ENCODE assay signal across 10 cellular contexts in the genomic region with DNA sequence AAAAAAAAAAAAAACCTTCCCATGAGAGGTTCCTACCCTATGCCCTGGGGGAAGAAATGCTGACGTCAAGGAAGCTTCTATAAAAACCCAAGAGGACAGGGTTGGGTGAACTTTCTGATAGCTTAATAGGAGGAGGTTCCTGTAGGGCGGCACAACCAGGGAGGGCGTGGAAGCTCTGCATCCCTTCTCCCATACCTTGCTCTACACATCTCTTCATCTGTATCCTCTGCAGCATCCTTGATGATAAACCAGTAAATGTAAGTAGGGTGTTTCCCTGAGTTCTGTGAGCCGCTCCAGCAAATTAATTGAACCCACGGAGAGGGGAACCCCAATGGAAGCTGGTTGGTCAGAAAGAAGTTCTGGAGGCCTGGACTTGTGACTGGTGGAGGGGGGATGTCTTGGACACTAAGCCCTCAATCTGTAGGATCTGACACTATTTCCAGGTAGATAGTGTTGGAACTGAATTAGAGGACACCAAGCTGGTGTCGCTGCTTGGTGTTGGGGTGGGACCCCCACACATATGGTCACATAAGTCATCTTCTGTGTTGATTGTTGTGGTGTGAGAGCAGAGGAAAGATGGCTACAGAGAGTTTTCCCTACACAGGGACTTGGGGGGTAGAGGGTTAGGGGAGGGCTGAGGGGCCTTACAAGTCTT.
DNase-seq lines count a peak whose midpoint lies in the region; ATAC-seq and TF ChIP-seq lines count a peak whose summit lies in the region.
"Had no signal": no experiment of that assay in that cellular context is flagged by ENCODE, and none has a peak within 500 bp of the region (broad histone marks: within the 10 kb centered on the region; RNA-seq: fewer than 3 reads in every experiment).

No MANE protein-coding gene starts in this region.

- H3K27ac ChIP-seq in OCI-LY7 (ENCODE audit: low read depth, low read length, poor library complexity, severe bottlenecking) (peak overlapping the region; percentile 98), neuronal stem cell (replicated peaks; ENCODE audit: low read length) (no peak overlapping the region), body of pancreas (no peak overlapping the region)

- peaks cover 51% of the 10 kb centered on the region for H3K36me3 Mint-ChIP-seq in activated T-cell treated with anti-CD3 and anti-CD28 coated beads, Interleukin-2, amount 50 U/mL, for 24 hours (ENCODE audit: low read depth)

- H2AFZ ChIP-seq in OCI-LY7 (ENCODE audit: low read length) (no peak overlapping the region), neuronal stem cell (ENCODE audit: low read length) (no peak overlapping the region)

- no peak overlapping the region for H4K91ac ChIP-seq in neuronal stem cell (ENCODE audit: low read depth, low read length, poor library complexity)

- H3K4me1 ChIP-seq in OCI-LY7 (ENCODE audit: insufficient read depth, low read length, poor library complexity, severe bottlenecking), result peaks cover 72% of the 10 kb centered on the region
- no peaks in the 10 kb centered on the region for H3K4me1 ChIP-seq in neuronal stem cell (ENCODE audit: control insufficient read depth in 2 of 2, insufficient read depth in 1 of 2, low read depth in 1 of 2, low read length in 2 of 2)
- H3K4me1 ChIP-seq in body of pancreas, result no peaks in the 10 kb centered on the region

- peaks cover 53% of the 10 kb centered on the region for H3K4me1 Mint-ChIP-seq in activated T-cell treated with anti-CD3 and anti-CD28 coated beads, Interleukin-2, amount 50 U/mL, for 24 hours (ENCODE audit: low read depth)

- DNase-seq in activated T-cell treated with anti-CD3 and anti-CD28 coated beads, Interleukin-2, amount 50 U/mL, for 24 hours, result no peak
- DNase-seq in activated T-cell treated with anti-CD3 and anti-CD28 coated beads for 4 hours, result no peak
- DNase-seq in OCI-LY7 (ENCODE audit: low spot score), result peak; percentile 88
- no peak for DNase-seq in neuronal stem cell (ENCODE audit: low spot score)
- DNase-seq in effector CD8-positive, alpha-beta T cell (lab: John Stamatoyannopoulos, UW), result no peak
- no peak for DNase-seq in SKM-1 treated with dmso at 0.1 percent for 144 hours (lab: John Stamatoyannopoulos, UW; ENCODE audit: unreplicated experiment)
- DNase-seq in body of pancreas, result no peak
- DNase-seq: HFFc6, NCI-H2227 treated with DMSO at 0.1 percent for 48 hours had no signal

- no CpG with 5 or more reads among the region's 6 CpGs for WGBS in neuronal stem cell (ENCODE audit: extremely low coverage in 2 of 2, insufficient read length in 2 of 2, insufficient replicate concordance in 1 of 2), 2 donors
- WGBS in body of pancreas, 2 donors, result 86 to 88% methylated on average over 6 of the region's 6 CpGs

- no peak overlapping the region for H3K18ac ChIP-seq in neuronal stem cell (ENCODE audit: low read length)

- H3K27me3 Mint-ChIP-seq in activated T-cell treated with anti-CD3 and anti-CD28 coated beads, Interleukin-2, amount 50 U/mL, for 24 hours, result no peaks in the 10 kb centered on the region

- intact Hi-C loops in OCI-LY7 (cut with micrococcal nuclease; ENCODE audit: unreplicated experiment), result loop anchor here (2.0 to 10.0 kb wide), 4 partner anchors 91 to 1087 kb away; a partner anchor contains a TSS
- intact Hi-C loops in body of pancreas (cut with DNase I), result no loop called here

- no peak overlapping the region for H3K23ac ChIP-seq in neuronal stem cell (ENCODE audit: low read depth, low read length, poor library complexity)

- H3K9me2 ChIP-seq in OCI-LY7 (ENCODE audit: insufficient read depth, low read length), result no peaks in the 10 kb centered on the region

- no peak overlapping the region for H4K8ac ChIP-seq in neuronal stem cell (ENCODE audit: low read depth, low read length)

- no peaks in the 10 kb centered on the region for H4K20me1 ChIP-seq in OCI-LY7 (ENCODE audit: insufficient read depth, low read length)

- no peak overlapping the region for H2BK12ac ChIP-seq in neuronal stem cell (ENCODE audit: low read length)

- no peak overlapping the region for H2BK120ac ChIP-seq in neuronal stem cell (ENCODE audit: low read depth, low read length)

- H3K4me3 ChIP-seq in OCI-LY7 (ENCODE audit: low read depth, low read length, poor library complexity, severe bottlenecking) (peak overlapping the region; percentile 94), neuronal stem cell (ENCODE audit: low read length in 2 of 2) (no peak overlapping the region), body of pancreas (no peak overlapping the region)

- H3K27me3 ChIP-seq in neuronal stem cell (ENCODE audit: control insufficient read depth in 3 of 3, insufficient read depth in 3 of 3, low read depth in 1 of 3, low read length in 3 of 3) (no peaks in the 10 kb centered on the region), body of pancreas (no peaks in the 10 kb centered on the region)

- peak overlapping the region; percentile 82 for H3K27ac Mint-ChIP-seq in activated T-cell treated with anti-CD3 and anti-CD28 coated beads, Interleukin-2, amount 50 U/mL, for 24 hours
- H3K27ac Mint-ChIP-seq: HFFc6 had no signal

- no peak overlapping the region for H2BK5ac ChIP-seq in neuronal stem cell (ENCODE audit: low read length)

- peak overlapping the region; percentile 36 for H3K9ac ChIP-seq in neuronal stem cell (ENCODE audit: low read depth, low read length, poor library complexity)

- ATAC-seq in GM21737 (IDR thresholded peaks at IDR 0.05; ENCODE audit: unreplicated experiment) (peak; percentile 48), body of pancreas (no peak)

- H2BK15ac ChIP-seq in neuronal stem cell (ENCODE audit: low read length), result no peak overlapping the region

- H2AK5ac ChIP-seq in neuronal stem cell (ENCODE audit: low read depth, low read length), result no peak overlapping the region

- CTCF ChIA-PET in OCI-LY7 (lab: Charles Lee; ENCODE audit: unreplicated experiment), result interaction anchor here (0.8 to 1.5 kb wide), 5 partner anchors 26 to 172 kb away, joined by 3 to 4 read pairs (median 3); no protein-coding TSS in a partner anchor

- no peak overlapping the region for H3K4ac ChIP-seq in neuronal stem cell (ENCODE audit: low read length)

- no peak for TF ChIP-seq POLR2A in body of pancreas (IDR thresholded peaks at IDR 0.05)

- H3K4me3 Mint-ChIP-seq in activated T-cell treated with anti-CD3 and anti-CD28 coated beads, Interleukin-2, amount 50 U/mL, for 24 hours, result no peak overlapping the region
- H3K4me3 Mint-ChIP-seq: HFFc6 had no signal

- H3K14ac ChIP-seq in neuronal stem cell (ENCODE audit: low read length), result no peak overlapping the region

- H3K79me1 ChIP-seq in neuronal stem cell (ENCODE audit: low read depth, low read length), result no peaks in the 10 kb centered on the region

- peaks cover 4% of the 10 kb centered on the region for H3K9me3 Mint-ChIP-seq in activated T-cell treated with anti-CD3 and anti-CD28 coated beads, Interleukin-2, amount 50 U/mL, for 24 hours
- H3K9me3 Mint-ChIP-seq: HFFc6 had no signal

- POLR2A ChIA-PET in OCI-LY7 (lab: Charles Lee), result interaction anchor here (0.5 to 4.5 kb wide), 26 partner anchors 8 to 1038 kb away, joined by 3 to 68 read pairs (median 5); no protein-coding TSS in a partner anchor

- H3K4me2 ChIP-seq in OCI-LY7 (ENCODE audit: low read length), result peak overlapping the region; percentile 87
- no peak overlapping the region for H3K4me2 ChIP-seq in neuronal stem cell (ENCODE audit: insufficient read depth, low read length, poor library complexity, severe bottlenecking)

- TSS peak; percentile 64 for BruUV-seq in OCI-LY7 (replicated peaks; lab: Mats Ljungman, UMichigan)

- H3K36me3 ChIP-seq in OCI-LY7 (ENCODE audit: insufficient read depth, low read length), result peaks cover 71% of the 10 kb centered on the region
- H3K36me3 ChIP-seq in neuronal stem cell (replicated peaks in 1 of 2; ENCODE audit: control insufficient read depth in 2 of 2, insufficient read depth in 2 of 2, low read length in 2 of 2), result peaks cover 0 to 2% of the 10 kb centered on the region in 2 donors
- H3K36me3 ChIP-seq in body of pancreas (replicated peaks in 1 of 2; ENCODE audit: insufficient read depth in 1 of 2, low read depth in 2 of 2), result no peaks in the 10 kb centered on the region

- H3K9me3 ChIP-seq in OCI-LY7 (ENCODE audit: low read length) (no peaks in the 10 kb centered on the region), neuronal stem cell (replicated peaks in 1 of 2; ENCODE audit: control insufficient read depth in 2 of 2, insufficient read depth in 1 of 2, low read depth in 1 of 2, low read length in 2 of 2) (no peaks in the 10 kb centered on the region), body of pancreas (no peaks in the 10 kb centered on the region)

- H3K79me2 ChIP-seq in OCI-LY7 (ENCODE audit: insufficient read depth, low read depth, low read length), result peaks cover 99% of the 10 kb centered on the region

- TF ChIP-seq CTCF in OCI-LY7 (conservative IDR thresholded peaks at IDR 0.05; ENCODE audit: low read length) (no peak), body of pancreas (IDR thresholded peaks at IDR 0.05) (no peak)
